ENCODE assay signal across 11 cellular contexts in the genomic region with DNA sequence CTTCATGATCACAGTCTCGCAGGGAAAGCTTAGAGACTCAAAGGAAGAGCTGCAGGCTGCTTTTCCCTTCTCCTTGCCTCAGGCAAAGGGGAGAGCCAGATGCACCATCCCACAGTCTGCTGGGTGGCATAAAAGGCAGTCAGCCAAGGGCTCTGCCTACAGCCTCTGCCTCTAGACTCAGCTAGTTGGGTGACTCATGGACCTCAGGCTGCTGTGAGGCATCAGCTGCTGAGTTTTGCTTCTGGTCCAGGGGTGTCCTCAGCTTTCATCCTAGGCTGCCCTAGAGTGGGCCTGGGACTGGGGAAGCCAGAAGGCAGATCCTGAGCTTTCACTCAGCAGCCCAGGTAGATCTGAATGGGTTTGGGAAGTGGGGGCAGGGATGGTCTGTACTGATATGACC. TPM values are rescaled to one million over a fixed set of nuclear protein-coding genes. Genes with fewer than 3 reads are reported as not detected.
DNase-seq lines count a peak whose midpoint lies in the region; ATAC-seq and TF ChIP-seq lines count a peak whose summit lies in the region.
"Had no signal": no experiment of that assay in that cellular context is flagged by ENCODE, and none has a peak within 500 bp of the region (broad histone marks: within the 10 kb centered on the region; RNA-seq: fewer than 3 reads in every experiment).

No MANE protein-coding gene starts in this region.

- POLR2A ChIA-PET in naive thymus-derived CD4-positive, alpha-beta T cell (lab: Charles Lee) = interaction anchor here (1.2 kb wide), 1 partner anchor 8 kb away, joined by 3 read pairs; no protein-coding TSS in a partner anchor

- no peak for TF ChIP-seq POLR2A in GM18505 (IDR thresholded peaks at IDR 0.05; ENCODE audit: borderline replicate concordance, extremely low read depth, insufficient read depth, insufficient read length)

- H3K4me3 Mint-ChIP-seq in Calu3 (ENCODE audit: low read depth, unreplicated experiment) = no peak overlapping the region
- H3K4me3 Mint-ChIP-seq in naive thymus-derived CD4-positive, alpha-beta T cell = no peak overlapping the region

- H3K27ac Mint-ChIP-seq in Calu3 (ENCODE audit: unreplicated experiment) = no peak overlapping the region
- H3K27ac Mint-ChIP-seq in naive thymus-derived CD4-positive, alpha-beta T cell = peak overlapping the region in 1 of 9 donors; percentile 51

- CTCF ChIA-PET in Calu3 (lab: Charles Lee) = interaction anchor here (0.7 to 1.4 kb wide), 2 partner anchors 8 to 12 kb away, joined by 4 read pairs; partner anchors contain the start of gene GOLGA7B
- CTCF ChIA-PET in naive thymus-derived CD4-positive, alpha-beta T cell (lab: Charles Lee) = interaction anchor here (0.9 to 1.8 kb wide), 5 partner anchors 8 to 208 kb away, joined by 3 to 6 read pairs (median 4); no protein-coding TSS in a partner anchor

- TF ChIP-seq CTCF in Calu3 (IDR thresholded peaks at IDR 0.05; ENCODE audit: unreplicated experiment) = no peak

- H3K27me3 ChIP-seq in naive thymus-derived CD4-positive, alpha-beta T cell (ENCODE audit: control insufficient read depth in 2 of 2, insufficient read depth in 2 of 2, low read length in 2 of 2) = no peaks in the 10 kb centered on the region

- H3K9me3 ChIP-seq in naive thymus-derived CD4-positive, alpha-beta T cell (ENCODE audit: control insufficient read depth in 2 of 3, low read length in 3 of 3) = no peaks in the 10 kb centered on the region

- H3K27ac ChIP-seq in caudate nucleus (ENCODE audit: low read depth, low read length) = no peak overlapping the region
- no peak overlapping the region for H3K27ac ChIP-seq in naive thymus-derived CD4-positive, alpha-beta T cell (ENCODE audit: low read depth, low read length)
- H3K27ac ChIP-seq: parathyroid adenoma had no signal

- no peak for ATAC-seq in GM21717 (IDR thresholded peaks at IDR 0.05; ENCODE audit: unreplicated experiment)
- no peak for ATAC-seq in HG02798 (IDR thresholded peaks at IDR 0.05; ENCODE audit: poor library complexity, unreplicated experiment)
- ATAC-seq in naive thymus-derived CD4-positive, alpha-beta T cell = no peak
- no peak for ATAC-seq in GM18505 (IDR thresholded peaks at IDR 0.05; ENCODE audit: unreplicated experiment)

- H3K4me1 ChIP-seq in naive thymus-derived CD4-positive, alpha-beta T cell (ENCODE audit: control insufficient read depth in 2 of 2, insufficient read depth in 2 of 2, low read length in 2 of 2) = no peaks in the 10 kb centered on the region
- H3K4me1 ChIP-seq: parathyroid adenoma had no signal

- H3K4me3 ChIP-seq in naive thymus-derived CD4-positive, alpha-beta T cell (ENCODE audit: low read length) = no peak overlapping the region

- no peaks in the 10 kb centered on the region for H3K27me3 Mint-ChIP-seq in Calu3 (ENCODE audit: unreplicated experiment)
- H3K27me3 Mint-ChIP-seq in naive thymus-derived CD4-positive, alpha-beta T cell = no peaks in the 10 kb centered on the region

- H3K36me3 ChIP-seq in naive thymus-derived CD4-positive, alpha-beta T cell (ENCODE audit: control insufficient read depth in 2 of 3, insufficient read depth in 3 of 3, low read length in 3 of 3) = peaks cover 0 to 24% (median 0%) of the 10 kb centered on the region in 3 experiments

- no TSS peak for BruUV-seq in Calu3 (replicated peaks; lab: Mats Ljungman, UMichigan)

- intact Hi-C loops in Calu3 (cut with micrococcal nuclease; ENCODE audit: unreplicated experiment) = no loop called here
- intact Hi-C loops in naive thymus-derived CD4-positive, alpha-beta T cell (cut with micrococcal nuclease) = no loop called here

- no peaks in the 10 kb centered on the region for H3K9me3 Mint-ChIP-seq in Calu3 (ENCODE audit: low read depth, unreplicated experiment)
- H3K9me3 Mint-ChIP-seq in naive thymus-derived CD4-positive, alpha-beta T cell = no peaks in the 10 kb centered on the region

- DNase-seq in Calu3 (peak; percentile 29), Kasumi-1 (lab: John Stamatoyannopoulos, UW) (peak; percentile 23 to 25), caudate nucleus (lab: John Stamatoyannopoulos, UW) (peak in 41 of 61 donors; percentile 1 to 91 (median 36)), myocyte (ENCODE audit: low read depth) (peak; percentile 93)
- no peak for DNase-seq in naive thymus-derived CD4-positive, alpha-beta T cell
- DNase-seq: activated CD8-positive, alpha-beta memory T cell treated with anti-CD3 and anti-CD28 coated beads, Interleukin-2, amount 50 U/mL, for 4 hours had no signal

- peaks cover 28% of the 10 kb centered on the region for H3K4me1 Mint-ChIP-seq in Calu3 (ENCODE audit: low read depth, unreplicated experiment)
- peaks cover 9 to 21% (median 11%) of the 10 kb centered on the region in 7 donors for H3K4me1 Mint-ChIP-seq in naive thymus-derived CD4-positive, alpha-beta T cell

- no peaks in the 10 kb centered on the region for H3K36me3 Mint-ChIP-seq in Calu3 (ENCODE audit: insufficient read depth, unreplicated experiment)
- peaks cover 0 to 18% (median 5%) of the 10 kb centered on the region in 5 donors for H3K36me3 Mint-ChIP-seq in naive thymus-derived CD4-positive, alpha-beta T cell

RNA-seq across cellular contexts. Expression of gene GOLGA7B, which starts 11.7 kb away (rescaled TPM):
- total RNA-seq in Calu3 (2022) (1.0 and 1.4 TPM in 2 replicates), myocyte (0.29 and 0.42 TPM in 2 replicates)
- polyA plus RNA-seq in myocyte (2012) = 0.91 TPM
- 1 to 10 TPM; 5.8 to 8.5 (median 6.5) TPM for total RNA-seq in naive thymus-derived CD4-positive, alpha-beta T cell
- polyA plus RNA-seq in naive thymus-derived CD4-positive, alpha-beta T cell = 1 to 10 TPM in 1 of 2 donors, under 1 TPM in 1; 0.62 to 1.6 TPM
- total RNA-seq: endothelial cell of umbilical vein had no signal

Comparison
In these comparisons a context has a peak if more than half of its experiments do, and no peak if none do; other contexts are left out.
1. DNase-seq: peak in Calu3 (single experiment), Kasumi-1 (2 of 2), caudate nucleus (41 of 61) and myocyte (single experiment); none in naive thymus-derived CD4-positive, alpha-beta T cell (0 of 9).